Comparison of ENCODE assay signal across 8 cellular contexts in genomic region chr17:16584273-16584995, GRCh38. TPM values are rescaled to one million over a fixed set of nuclear protein-coding genes. Genes with fewer than 3 reads are reported as not detected.
A peak's percentile ranks its signal among the peaks of the same experiment; 100 is the strongest.
DNase-seq lines count a peak whose midpoint lies in the region; ATAC-seq, FAIRE-seq and TF ChIP-seq lines count a peak whose summit lies in the region.

No MANE protein-coding gene starts in this region.

- intact Hi-C loops in adrenal gland (cut with DNase I): loop anchor here in 1 of 2 donors (10.0 kb wide), 1 partner anchor 50 kb away; no protein-coding TSS in a partner anchor
- intact Hi-C loops in heart left ventricle (cut with DNase I): loop anchor here in 2 of 10 donors (2.0 kb wide), 1 partner anchor 48 kb away; no protein-coding TSS in a partner anchor
- intact Hi-C loops in pancreas (cut with DNase I): no loop called here

- H3K9me3 ChIP-seq in adrenal gland (replicated peaks in 1 of 3): no peaks in the 10 kb centered on the region
- no peaks in the 10 kb centered on the region for H3K9me3 ChIP-seq in heart left ventricle
- H3K9me3 ChIP-seq in pancreas: no peaks in the 10 kb centered on the region
- H3K9me3 ChIP-seq in thoracic aorta: no peaks in the 10 kb centered on the region

- H3K27me3 ChIP-seq in adrenal gland (no peaks in the 10 kb centered on the region), heart left ventricle (peaks cover 0 to 8% (median 0%) of the 10 kb centered on the region in 9 donors), pancreas (no peaks in the 10 kb centered on the region), thoracic aorta (replicated peaks; ENCODE audit: insufficient read depth) (no peaks in the 10 kb centered on the region)

- POLR2A ChIA-PET in T-cell (lab: Charles Lee): interaction anchor here in 1 of 2 donors (0.7 kb wide), 2 partner anchors 48 to 49 kb away, joined by 4 to 9 read pairs; no protein-coding TSS in a partner anchor

- H3K27me3 Mint-ChIP-seq in T-cell: peaks cover 13 to 31% of the 10 kb centered on the region in 2 donors

- H3K27ac ChIP-seq in adrenal gland (peak overlapping the region in 1 of 5 donors; percentile 28), heart left ventricle (peak overlapping the region in 8 of 12 donors; percentile 4 to 52 (median 39)), pancreas (no peak overlapping the region), thoracic aorta (no peak overlapping the region)

- TF ChIP-seq CTCF in GM12872 (IDR thresholded peaks at IDR 0.05; ENCODE audit: insufficient read depth, low read depth, low read length) (peak; percentile 66), adrenal gland (IDR thresholded peaks at IDR 0.05) (peak; percentile 74 to 86 (median 80)), heart left ventricle (IDR thresholded peaks at IDR 0.05) (peak; percentile 82 to 99 (median 96)), pancreas (IDR thresholded peaks at IDR 0.05) (peak; percentile 86 to 93 (median 88)), thoracic aorta (IDR thresholded peaks at IDR 0.05) (peak; percentile 83)

- peak overlapping the region; percentile 83 for H3K27ac Mint-ChIP-seq in T-cell

- H3K4me3 Mint-ChIP-seq in T-cell: peak overlapping the region; percentile 72 to 78 (median 77)

- H3K36me3 Mint-ChIP-seq in T-cell: no peaks in the 10 kb centered on the region

- TF ChIP-seq POLR2A in adrenal gland (IDR thresholded peaks at IDR 0.05): no peak
- peak in 1 of 2 donors; percentile 37 for TF ChIP-seq POLR2A in heart left ventricle (IDR thresholded peaks at IDR 0.05)

- 11 to 24% (median 12%) methylated on average over 23 to 39 of the region's 39 CpGs for WGBS in adrenal gland, 4 donors
- WGBS in heart left ventricle, 4 donors: 13 to 16% (median 15%) methylated on average over 36 to 39 of the region's 39 CpGs
- 8 to 10% methylated on average over 39 of the region's 39 CpGs for WGBS in pancreas, 2 donors

- peak; percentile 63 for DNase-seq in NCI-H1048 (lab: John Stamatoyannopoulos, UW)
- DNase-seq in T-cell: peak; percentile 86 to 95 (median 93)
- DNase-seq in adrenal gland: peak; percentile 91 to 96 (median 93)
- peak; percentile 92 to 97 (median 95) for DNase-seq in heart left ventricle
- peak; percentile 86 to 98 (median 92) for DNase-seq in pancreas
- peak; percentile 64 for DNase-seq in thoracic aorta (ENCODE audit: low spot score)

- H3K36me3 ChIP-seq in adrenal gland (replicated peaks in 1 of 2) (no peaks in the 10 kb centered on the region), heart left ventricle (no peaks in the 10 kb centered on the region), pancreas (no peaks in the 10 kb centered on the region), thoracic aorta (no peaks in the 10 kb centered on the region)

- no peaks in the 10 kb centered on the region for H3K9me3 Mint-ChIP-seq in T-cell

- H3K4me3 ChIP-seq in adrenal gland (peak overlapping the region in 2 of 4 donors; percentile 7 to 25), heart left ventricle (peak overlapping the region in 10 of 12 donors; percentile 30 to 48 (median 40)), pancreas (peak overlapping the region; percentile 11 to 39 (median 29)), thoracic aorta (peak overlapping the region; percentile 68)

- H3K4me1 ChIP-seq in adrenal gland (replicated peaks in 1 of 2): peaks cover 0 to 7% of the 10 kb centered on the region in 2 donors
- H3K4me1 ChIP-seq in heart left ventricle: peaks cover 0 to 18% (median 7%) of the 10 kb centered on the region in 12 donors
- no peaks in the 10 kb centered on the region for H3K4me1 ChIP-seq in pancreas
- peaks cover 4 to 12% of the 10 kb centered on the region in 2 donors for H3K4me1 ChIP-seq in thoracic aorta (ENCODE audit: control insufficient read depth in 1 of 2, low read depth in 2 of 2)

- peak; percentile 17 for FAIRE-seq in pancreas (lab: Jason Lieb, UNC)

- H3K4me1 Mint-ChIP-seq in T-cell: peaks cover 12 to 23% (median 18%) of the 10 kb centered on the region in 3 donors

- peak; percentile 94 to 98 (median 96) for ATAC-seq in T-cell (replicated peaks in 1 of 4)
- ATAC-seq in heart left ventricle: peak; percentile 94 to 96 (median 96)
- peak; percentile 95 to 99 (median 98) for ATAC-seq in pancreas
- peak; percentile 73 for ATAC-seq in thoracic aorta (ENCODE audit: insufficient number of reproducible peaks, low FRiP score, low read depth)
- ATAC-seq in GM18520 (IDR thresholded peaks at IDR 0.05; ENCODE audit: unreplicated experiment): no peak

- CTCF ChIA-PET in T-cell (lab: Charles Lee): interaction anchor here (0.6 to 1.8 kb wide), 11 partner anchors 10 to 1103 kb away, joined by 3 to 20 read pairs (median 5); partner anchors contain the start of gene ZNF287 (in 1 of the 2)

RNA-seq across cellular contexts. Expression of gene ZNF287, which starts 15.4 kb away (rescaled TPM):
- total RNA-seq in T-cell: 10 to 100 TPM; 11.1 to 23.6 (median 18.8) TPM
- total RNA-seq in adrenal gland: 10 to 100 TPM in 4 of 8 donors, 1 to 10 TPM in 4; 4.3 to 16.4 (median 10.5) TPM
- 10 to 100 TPM; 11.7 to 26.7 (median 19.5) TPM for polyA plus RNA-seq in adrenal gland
- 10 to 100 TPM in 5 of 9 donors, 1 to 10 TPM in 4; 3.8 to 14.7 (median 10.2) TPM for total RNA-seq in heart left ventricle
- 10 to 100 TPM in 1 of 2 donors, 1 to 10 TPM in 1; 6.1 to 11.8 TPM for polyA plus RNA-seq in heart left ventricle
- total RNA-seq in pancreas: 1 to 10 TPM; 1.9 to 4.8 (median 2.8) TPM
- polyA plus RNA-seq in pancreas: 1 to 10 TPM; 1.8 to 3.5 TPM
- 1 to 10 TPM; 2.6 to 5.9 TPM for total RNA-seq in thoracic aorta

Comparison
In these comparisons a context has a peak if more than half of its experiments do, and no peak if none do; other contexts are left out.
1. H3K27ac ChIP-seq: peak in heart left ventricle (8 of 12); none in pancreas (0 of 4) and thoracic aorta (0 of 2).
2. Peak in every context shown above with its lines, with median percentiles within 50 percentile points of each other: CTCF ChIP-seq and DNase-seq.